11 cellular contexts compared by ENCODE assay signal in genomic region chr1:11649624-11650330, GRCh38. TPM values are rescaled to one million over a fixed set of nuclear protein-coding genes. Genes with fewer than 3 reads are reported as not detected.
DNase-seq lines count a peak whose midpoint lies in the region; ATAC-seq and TF ChIP-seq lines count a peak whose summit lies in the region.
"Had no signal": no experiment of that assay in that cellular context is flagged by ENCODE, and none has a peak within 500 bp of the region (broad histone marks: within the 10 kb centered on the region; RNA-seq: fewer than 3 reads in every experiment).

No MANE protein-coding gene starts in this region.

- no peaks in the 10 kb centered on the region; a peak in 1 of 7 replicates for H3K36me3 Mint-ChIP-seq in H9 (ENCODE audit: insufficient read depth in 1 of 3, low read depth in 3 of 3)

- BruUV-seq in OCI-LY7 (replicated peaks; lab: Mats Ljungman, UMichigan): no TSS peak

- H2BK5ac ChIP-seq in H9 (ENCODE audit: insufficient read length, low read length): no peak overlapping the region

- H3K4me1 ChIP-seq in H9 (ENCODE audit: insufficient read depth, low read length) (no peaks in the 10 kb centered on the region), OCI-LY7 (ENCODE audit: insufficient read depth, low read length, poor library complexity, severe bottlenecking) (peaks cover 20% of the 10 kb centered on the region), esophagus muscularis mucosa (peaks cover 33 to 51% (median 47%) of the 10 kb centered on the region in 4 donors)

- no peak for TF ChIP-seq EP300 in esophagus muscularis mucosa (IDR thresholded peaks at IDR 0.05)

- H4K20me1 ChIP-seq in H9 (ENCODE audit: control insufficient read depth, insufficient read depth, insufficient read length) (no peaks in the 10 kb centered on the region), OCI-LY7 (ENCODE audit: insufficient read depth, low read length) (no peaks in the 10 kb centered on the region)

- H3K23me2 ChIP-seq in H9 (ENCODE audit: insufficient read length, low read depth, low read length, poor library complexity, severe bottlenecking): peaks cover 3% of the 10 kb centered on the region

- H3K4me1 Mint-ChIP-seq in H9: peaks cover 18 to 28% of the 10 kb centered on the region in 2 experiments

- H3K27me3 Mint-ChIP-seq in H9 (ENCODE audit: low read depth): peaks cover 45% of the 10 kb centered on the region

- H4K5ac ChIP-seq in H9 (ENCODE audit: insufficient read length, low read depth, low read length): no peak overlapping the region

- no peak for DNase-seq in H9
- DNase-seq in OCI-LY7 (ENCODE audit: low spot score): no peak
- no peak for DNase-seq in esophagus muscularis mucosa (ENCODE audit: extremely low spot score)
- DNase-seq in sciatic nerve (ENCODE audit: low spot score): no peak
- DNase-seq in NCI-H2171 treated with DMSO at 0.1 percent for 48 hours (lab: John Stamatoyannopoulos, UW): no peak
- no peak for DNase-seq in H7
- no peak for DNase-seq in DMS 273 treated with DMSO at 0.1 percent for 48 hours (lab: John Stamatoyannopoulos, UW)
- DNase-seq in NCI-H1092 (lab: John Stamatoyannopoulos, UW): no peak

- TF ChIP-seq CTCF in H9 (conservative IDR thresholded peaks at IDR 0.05) (no peak), OCI-LY7 (conservative IDR thresholded peaks at IDR 0.05; ENCODE audit: low read length) (no peak), esophagus muscularis mucosa (IDR thresholded peaks at IDR 0.05) (no peak)

- H3K79me1 ChIP-seq in H9 (ENCODE audit: insufficient read depth, low read depth, low read length, poor library complexity, severe bottlenecking): no peaks in the 10 kb centered on the region

- H2BK15ac ChIP-seq in H9 (ENCODE audit: low read depth, low read length): no peak overlapping the region

- H3K18ac ChIP-seq in H9 (ENCODE audit: insufficient read length, low read depth, low read length): no peak overlapping the region

- no peak for TF ChIP-seq POLR2A in esophagus muscularis mucosa (IDR thresholded peaks at IDR 0.05; ENCODE audit: low read depth)

- no peak overlapping the region for H3K4ac ChIP-seq in H9 (ENCODE audit: low read depth, low read length)

- ATAC-seq in sciatic nerve: peak; percentile 1

- H3K9me3 Mint-ChIP-seq in H9: no peaks in the 10 kb centered on the region; a peak in 1 of 5 replicates
- H3K9me3 Mint-ChIP-seq: T-helper 1 cell treated with Interleukin-12 subunit alpha and Interleukin-12 subunit beta and Interleukin-4 antibody, amounts not matched to agents 30 μg/mL and 1 μg/mL, for 36 hours had no signal

- peak overlapping the region; percentile 14 for H3K4me2 ChIP-seq in H9 (ENCODE audit: insufficient read depth, insufficient read length, low read length)
- H3K4me2 ChIP-seq in OCI-LY7 (ENCODE audit: low read length): peak overlapping the region; percentile 51

- H3T11ph ChIP-seq in H9 (ENCODE audit: low read length): no peak overlapping the region

- intact Hi-C loops in OCI-LY7 (cut with micrococcal nuclease; ENCODE audit: unreplicated experiment) (loop anchor here (1.0 to 10.0 kb wide), 4 partner anchors 70 to 315 kb away; no protein-coding TSS in a partner anchor), esophagus muscularis mucosa (cut with DNase I) (loop anchor here (2.0 to 5.0 kb wide), 2 partner anchors 71 to 387 kb away; partner anchors contain the start of gene MTOR), sciatic nerve (cut with DNase I) (loop anchor here (5.0 kb wide), 1 partner anchor 73 kb away; no protein-coding TSS in a partner anchor)

- H3K14ac ChIP-seq in H9 (ENCODE audit: insufficient read depth, low read length): no peak overlapping the region

- no peaks in the 10 kb centered on the region for H3K79me2 ChIP-seq in H9 (ENCODE audit: insufficient read depth, low read length)
- H3K79me2 ChIP-seq in OCI-LY7 (ENCODE audit: insufficient read depth, low read depth, low read length): no peaks in the 10 kb centered on the region

- no peak overlapping the region for H2BK12ac ChIP-seq in H9 (ENCODE audit: insufficient read length, low read depth, low read length)

- H3K23ac ChIP-seq in H9 (ENCODE audit: insufficient read length, low read depth, low read length): no peak overlapping the region

- no peak overlapping the region for H4K91ac ChIP-seq in H9 (ENCODE audit: insufficient read length, low read depth, low read length)

- WGBS in H9 (ENCODE audit: extremely low coverage, insufficient read length, low lambda C conversion rate): no CpG with 5 or more reads among the region's 21 CpGs
- WGBS in esophagus muscularis mucosa: 35% methylated on average over 17 of the region's 21 CpGs

- no peaks in the 10 kb centered on the region for H3K36me3 ChIP-seq in OCI-LY7 (ENCODE audit: insufficient read depth, low read length)
- H3K36me3 ChIP-seq in esophagus muscularis mucosa: no peaks in the 10 kb centered on the region
- no peaks in the 10 kb centered on the region; the same call in 1 of the 2 replicates for H3K36me3 ChIP-seq in H7 (replicated peaks; ENCODE audit: control insufficient read depth, insufficient read depth, low read length)
- H3K36me3 ChIP-seq: cardiac muscle cell had no signal

- H2BK120ac ChIP-seq in H9 (ENCODE audit: low read depth, low read length, poor library complexity, severe bottlenecking): no peak overlapping the region

- H3K27me3 ChIP-seq in H9 (ENCODE audit: insufficient read depth, low read length) (no peaks in the 10 kb centered on the region; the same call in 1 of the 2 replicates), esophagus muscularis mucosa (peaks cover 0 to 51% (median 9%) of the 10 kb centered on the region in 4 donors), H7 (ENCODE audit: control insufficient read depth, insufficient read depth, low read length) (peaks cover 51% of the 10 kb centered on the region)

- H3K27ac ChIP-seq in H9 (ENCODE audit: insufficient read length, low read depth, low read length) (no peak overlapping the region), OCI-LY7 (ENCODE audit: low read depth, low read length, poor library complexity, severe bottlenecking) (no peak overlapping the region), esophagus muscularis mucosa (replicated peaks in 1 of 4) (no peak overlapping the region)
- H3K27ac ChIP-seq: cardiac muscle cell had no signal

- H2AK5ac ChIP-seq in H9 (ENCODE audit: insufficient read length, low read length): no peak overlapping the region

- H4K8ac ChIP-seq in H9 (replicated peaks; ENCODE audit: insufficient read length, low read depth, low read length): no peak overlapping the region

- no peak overlapping the region for H2AFZ ChIP-seq in H9 (ENCODE audit: low read length)
- H2AFZ ChIP-seq in OCI-LY7 (ENCODE audit: low read length): peak overlapping the region; percentile 66

- H3K4me3 ChIP-seq in OCI-LY7 (ENCODE audit: low read depth, low read length, poor library complexity, severe bottlenecking) (peak overlapping the region; percentile 33), esophagus muscularis mucosa (peak overlapping the region; percentile 25 to 49 (median 35)), H7 (ENCODE audit: insufficient read depth, low read depth, low read length) (no peak overlapping the region)
- H3K4me3 ChIP-seq: cardiac muscle cell had no signal

- H3K4me3 Mint-ChIP-seq in H9: peak overlapping the region in 1 of 2 experiments; percentile 41; a peak in 1 of 5 replicates
- H3K4me3 Mint-ChIP-seq: T-helper 1 cell treated with Interleukin-12 subunit alpha and Interleukin-12 subunit beta and Interleukin-4 antibody, amounts not matched to agents 30 μg/mL and 1 μg/mL, for 36 hours had no signal

- CTCF ChIA-PET in OCI-LY7 (lab: Charles Lee; ENCODE audit: unreplicated experiment): interaction anchor here (0.6 to 0.8 kb wide), 2 partner anchors 242 to 412 kb away, joined by 3 read pairs; no protein-coding TSS in a partner anchor

- POLR2A ChIA-PET in OCI-LY7 (lab: Charles Lee): interaction anchor here (0.6 to 0.7 kb wide), 2 partner anchors 76 to 532 kb away, joined by 3 to 4 read pairs; no protein-coding TSS in a partner anchor

- H2BK20ac ChIP-seq in H9 (ENCODE audit: low read depth, low read length, poor library complexity, severe bottlenecking): no peak overlapping the region

- no peaks in the 10 kb centered on the region for H3K9me2 ChIP-seq in OCI-LY7 (ENCODE audit: insufficient read depth, low read length)

- H3K56ac ChIP-seq in H9 (ENCODE audit: insufficient read length, low read depth, low read length): no peak overlapping the region

- H3K27ac Mint-ChIP-seq in H9: no peak overlapping the region
- H3K27ac Mint-ChIP-seq: T-helper 1 cell treated with Interleukin-12 subunit alpha and Interleukin-12 subunit beta and Interleukin-4 antibody, amounts not matched to agents 30 μg/mL and 1 μg/mL, for 36 hours had no signal

- H3K9me3 ChIP-seq in H9 (ENCODE audit: control insufficient read depth, low read depth, low read length) (no peaks in the 10 kb centered on the region), OCI-LY7 (ENCODE audit: low read length) (no peaks in the 10 kb centered on the region), esophagus muscularis mucosa (no peaks in the 10 kb centered on the region)

- no peak overlapping the region for H3K9ac ChIP-seq in H9 (ENCODE audit: extremely low read depth, insufficient read length, low read length)

RNA-seq across cellular contexts. Expression of gene FBXO2, which starts 4.5 kb away (rescaled TPM):
- total RNA-seq in H9 (2021) (28.9 and 30.6 TPM in 2 replicates), OCI-LY7 (2022) (6.0 and 6.1 TPM in 2 replicates), esophagus muscularis mucosa (10 to 100 TPM in 2 of 4 donors, 1 to 10 TPM in 2; 3.1 to 12.0 (median 8.3) TPM), sciatic nerve (24.7 TPM)
- total RNA-seq in OCI-LY7 (2014; rRNA removed; shearing (Covaris generic)): 1.8 and 2.7 TPM in 2 replicates
- total RNA-seq in H7 (2014; rRNA removed; shearing (Covaris generic)): 46.0 and 46.7 TPM in 2 replicates

RNA-seq across cellular contexts. Expression of gene FBXO44, which starts 4.9 kb away (rescaled TPM):
- total RNA-seq in H9 (2021) (21.4 and 24.5 TPM in 2 replicates), OCI-LY7 (2022) (16.4 and 20.8 TPM in 2 replicates), esophagus muscularis mucosa (10 to 100 TPM; 13.3 to 19.8 (median 16.1) TPM), sciatic nerve (37.1 TPM)
- total RNA-seq in OCI-LY7 (2014; rRNA removed; shearing (Covaris generic)): 11.4 and 16.2 TPM in 2 replicates
- total RNA-seq in H7 (2014; rRNA removed; shearing (Covaris generic)): 24.5 and 32.4 TPM in 2 replicates

RNA-seq across cellular contexts. Expression of gene FBXO6, which starts 14.2 kb away (rescaled TPM):
- total RNA-seq in H9 (2021): 0.94 and 1.1 TPM in 2 replicates
- total RNA-seq in OCI-LY7 (2014; rRNA removed; shearing (Covaris generic)): 0.38 and 0.57 TPM in 2 replicates
- 1.4 and 1.7 TPM in 2 replicates for total RNA-seq in OCI-LY7 (2022)
- total RNA-seq in esophagus muscularis mucosa: 10 to 100 TPM; 12.9 to 21.9 (median 15.2) TPM
- total RNA-seq in sciatic nerve: 6.6 TPM
- total RNA-seq in H7 (2014; rRNA removed; shearing (Covaris generic)): 1.7 and 3.4 TPM in 2 replicates

RNA-seq across cellular contexts. Expression of gene MAD2L2, which starts 31.2 kb away (rescaled TPM):
- total RNA-seq in H9 (2021) (283 and 289 TPM in 2 replicates), OCI-LY7 (2022) (89.7 and 97.8 TPM in 2 replicates), esophagus muscularis mucosa (10 to 100 TPM; 31.6 to 51.7 (median 42.4) TPM), sciatic nerve (22.0 TPM)
- total RNA-seq in OCI-LY7 (2014; rRNA removed; shearing (Covaris generic)): 121 and 144 TPM in 2 replicates
- total RNA-seq in H7 (2014; rRNA removed; shearing (Covaris generic)): 786 and 983 TPM in 2 replicates

RNA-seq across cellular contexts. Expression of gene DRAXIN, which starts 41.7 kb away (rescaled TPM):
- total RNA-seq in H9 (2021): 20.1 and 20.5 TPM in 2 replicates
- total RNA-seq in OCI-LY7 (2014; rRNA removed; shearing (Covaris generic)): 0.05 and 0.19 TPM in 2 replicates
- 0.11 and 0.15 TPM in 2 replicates for total RNA-seq in OCI-LY7 (2022)
- total RNA-seq in esophagus muscularis mucosa: under 1 TPM in 2 of 4 donors, not detected in 2; under 0.01 to 0.06 TPM
- total RNA-seq in sciatic nerve: not detected
- total RNA-seq in H7 (2014; rRNA removed; shearing (Covaris generic)): 52.4 and 60.1 TPM in 2 replicates
- total RNA-seq: fibroblast of villous mesenchyme had no signal
